ENCODE assay signal across 20 cellular contexts in genomic region chrX:123361371-123361770, GRCh38.
A peak's percentile ranks its signal among the peaks of the same experiment; 100 is the strongest.
DNase-seq lines count a peak whose midpoint lies in the region; ATAC-seq and TF ChIP-seq lines count a peak whose summit lies in the region.
"Had no signal": no experiment of that assay in that cellular context is flagged by ENCODE, and none has a peak within 500 bp of the region (broad histone marks: within the 10 kb centered on the region; RNA-seq: fewer than 3 reads in every experiment).

No MANE protein-coding gene starts in this region.

- TF ChIP-seq CTCF in PC-3 (conservative IDR thresholded peaks at IDR 0.05; ENCODE audit: low read depth, low read length) (no peak), brain (conservative IDR thresholded peaks at IDR 0.05) (no peak)

- H3K27ac Mint-ChIP-seq in brain, result peak overlapping the region in 3 of 5 experiments; percentile 8 to 86 (median 85)
- H3K27ac Mint-ChIP-seq in activated CD8-positive, alpha-beta T cell treated with anti-CD3 and anti-CD28 coated beads, Interleukin-2, amount 10 ng/mL, durations not matched to agents 7 days and 5 days, result no peak overlapping the region
- H3K27ac Mint-ChIP-seq: CD4-positive, alpha-beta memory T cell had no signal

- peaks cover 2% of the 10 kb centered on the region for H3K27me3 Mint-ChIP-seq in brain
- H3K27me3 Mint-ChIP-seq in activated CD8-positive, alpha-beta T cell treated with anti-CD3 and anti-CD28 coated beads, Interleukin-2, amount 10 ng/mL, durations not matched to agents 7 days and 5 days (ENCODE audit: low read depth), result no peaks in the 10 kb centered on the region

- no peaks in the 10 kb centered on the region for H3K9me2 ChIP-seq in PC-3 (replicated peaks; ENCODE audit: low read length)

- DNase-seq in H4 (ENCODE audit: low spot score) (peak; percentile 5), PC-3 (peak; percentile 5), mesenchymal stem cell (no peak), sciatic nerve (ENCODE audit: low spot score) (no peak)
- no peak for DNase-seq in activated T-cell treated with anti-CD3 and anti-CD28 coated beads, Interleukin-2, amount 50 U/mL, for 1 hour
- no peak for DNase-seq in activated CD8-positive, alpha-beta T cell treated with anti-CD3 and anti-CD28 coated beads, Interleukin-2, amount 10 ng/mL, durations not matched to agents 7 days and 5 days
- DNase-seq: BE2C; CD4-positive, alpha-beta memory T cell; DMS79 treated with DMSO at 0.1 percent for 48 hours; GF-D8; Karpas-422; MV-4-11; NCI-H1436 treated with DMSO at 0.1 percent for 48 hours; NCI-H2081 treated with DMSO at 0.1 percent for 48 hours; NCI-H446; NCI-H774; Peyer's patch; SHP77 had no signal

- no peak overlapping the region for H2AFZ ChIP-seq in PC-3 (ENCODE audit: low read length)
- no peak overlapping the region for H2AFZ ChIP-seq in mesenchymal stem cell (ENCODE audit: low read depth, low read length)

- POLR2A ChIA-PET in PC-3 (lab: Charles Lee; ENCODE audit: unreplicated experiment), result no interaction called here
- POLR2A ChIA-PET in activated CD8-positive, alpha-beta T cell treated with anti-CD3 and anti-CD28 coated beads, Interleukin-2, amount 10 ng/mL, durations not matched to agents 7 days and 5 days (lab: Charles Lee), result no interaction called here

- no peak overlapping the region for H2BK15ac ChIP-seq in mesenchymal stem cell (ENCODE audit: low read depth, poor library complexity, severe bottlenecking)

- H3K18ac ChIP-seq in mesenchymal stem cell (ENCODE audit: low read depth in 1 of 2, low read length in 2 of 2), result no peak overlapping the region

- H4K20me1 ChIP-seq in PC-3 (ENCODE audit: low read length), result no peaks in the 10 kb centered on the region

- 50% methylated on average over 1 of the region's 1 CpG for WGBS in mesenchymal stem cell

- H3K9ac ChIP-seq in PC-3 (ENCODE audit: low read length) (no peak overlapping the region), mesenchymal stem cell (ENCODE audit: low read length) (no peak overlapping the region)

- no peak overlapping the region for H4K8ac ChIP-seq in mesenchymal stem cell (ENCODE audit: low read length)

- H3K4ac ChIP-seq in mesenchymal stem cell (ENCODE audit: low read depth in 1 of 2, low read length in 2 of 2), result no peak overlapping the region

- H3K4me3 ChIP-seq in PC-3 (ENCODE audit: low read length) (no peak overlapping the region), mesenchymal stem cell (ENCODE audit: insufficient read depth in 1 of 2, low read depth in 1 of 2, low read length in 2 of 2) (no peak overlapping the region)
- H3K4me3 ChIP-seq: Peyer's patch had no signal

- intact Hi-C loops in PC-3 (cut with micrococcal nuclease), result no loop called here
- intact Hi-C loops in sciatic nerve (cut with DNase I), result no loop called here

- CTCF ChIA-PET in PC-3 (lab: Charles Lee), result no interaction called here
- CTCF ChIA-PET in activated CD8-positive, alpha-beta T cell treated with anti-CD3 and anti-CD28 coated beads, Interleukin-2, amount 10 ng/mL, durations not matched to agents 7 days and 5 days (lab: Charles Lee), result no interaction called here

- H3K9me3 Mint-ChIP-seq in brain, result no peaks in the 10 kb centered on the region
- H3K9me3 Mint-ChIP-seq in activated CD8-positive, alpha-beta T cell treated with anti-CD3 and anti-CD28 coated beads, Interleukin-2, amount 10 ng/mL, durations not matched to agents 7 days and 5 days (ENCODE audit: insufficient read depth), result no peaks in the 10 kb centered on the region

- H2BK120ac ChIP-seq in mesenchymal stem cell (ENCODE audit: low read depth, low read length), result no peak overlapping the region

- H3K27ac ChIP-seq in PC-3 (ENCODE audit: low read length) (no peak overlapping the region), mesenchymal stem cell (ENCODE audit: low read length, poor library complexity, severe bottlenecking) (no peak overlapping the region)
- H3K27ac ChIP-seq: Peyer's patch had no signal

- ATAC-seq in PC-3, result no peak
- no peak for ATAC-seq in sciatic nerve
- no peak for ATAC-seq in activated CD8-positive, alpha-beta T cell treated with anti-CD3 and anti-CD28 coated beads, Interleukin-2, amount 10 ng/mL, durations not matched to agents 7 days and 5 days
- ATAC-seq in GM19452 (IDR thresholded peaks at IDR 0.05; ENCODE audit: unreplicated experiment), result no peak

- no peak overlapping the region for H3K23ac ChIP-seq in mesenchymal stem cell (ENCODE audit: low read length in 2 of 2)

- no TSS peak for BruUV-seq in PC-3 (replicated peaks; lab: Mats Ljungman, UMichigan)

- no peaks in the 10 kb centered on the region for H3K9me3 ChIP-seq in PC-3 (ENCODE audit: low read length)
- H3K9me3 ChIP-seq in mesenchymal stem cell (ENCODE audit: control insufficient read depth, low read length), result no peaks in the 10 kb centered on the region
- H3K9me3 ChIP-seq: BE2C, Peyer's patch had no signal

- H3K79me2 ChIP-seq in PC-3 (ENCODE audit: low read length), result no peaks in the 10 kb centered on the region

- no peak overlapping the region for H4K91ac ChIP-seq in mesenchymal stem cell (ENCODE audit: low read length)

- peak overlapping the region in 1 of 5 experiments; percentile 18 for H3K4me3 Mint-ChIP-seq in brain
- H3K4me3 Mint-ChIP-seq in activated CD8-positive, alpha-beta T cell treated with anti-CD3 and anti-CD28 coated beads, Interleukin-2, amount 10 ng/mL, durations not matched to agents 7 days and 5 days, result no peak overlapping the region
- H3K4me3 Mint-ChIP-seq: CD4-positive, alpha-beta memory T cell had no signal

- H3K36me3 ChIP-seq in PC-3 (ENCODE audit: low read depth, low read length) (no peaks in the 10 kb centered on the region), mesenchymal stem cell (ENCODE audit: control insufficient read depth in 1 of 2, insufficient read depth in 2 of 2, low read depth in 1 of 2, low read length in 2 of 2) (peaks cover 0 to 32% of the 10 kb centered on the region in 2 experiments)
- H3K36me3 ChIP-seq: BE2C, Peyer's patch had no signal

- H3K79me1 ChIP-seq in mesenchymal stem cell (replicated peaks; ENCODE audit: low read length, poor library complexity, severe bottlenecking), result no peaks in the 10 kb centered on the region

- no peak overlapping the region for H3K4me2 ChIP-seq in PC-3 (ENCODE audit: low read length)
- H3K4me2 ChIP-seq in mesenchymal stem cell (ENCODE audit: low read length, poor library complexity, severe bottlenecking), result peak overlapping the region; percentile 3

- H3F3A ChIP-seq in PC-3 (ENCODE audit: low read length, unreplicated experiment), result no peaks in the 10 kb centered on the region

- H3K36me3 Mint-ChIP-seq in brain, result peaks cover 9% of the 10 kb centered on the region
- no peaks in the 10 kb centered on the region for H3K36me3 Mint-ChIP-seq in activated CD8-positive, alpha-beta T cell treated with anti-CD3 and anti-CD28 coated beads, Interleukin-2, amount 10 ng/mL, durations not matched to agents 7 days and 5 days (ENCODE audit: low read depth)
- H3K36me3 Mint-ChIP-seq: CD4-positive, alpha-beta memory T cell had no signal

- H3K14ac ChIP-seq in mesenchymal stem cell (ENCODE audit: low read length in 2 of 2), result no peak overlapping the region

- H2BK5ac ChIP-seq in mesenchymal stem cell (ENCODE audit: low read depth, low read length, poor library complexity, severe bottlenecking), result no peak overlapping the region

- no peak overlapping the region for H2BK12ac ChIP-seq in mesenchymal stem cell (ENCODE audit: low read length in 2 of 2)

- no peak overlapping the region for H2AK5ac ChIP-seq in mesenchymal stem cell (ENCODE audit: low read length, severe bottlenecking)

- H3K4me1 Mint-ChIP-seq in brain, result peaks cover 7% of the 10 kb centered on the region
- no peaks in the 10 kb centered on the region for H3K4me1 Mint-ChIP-seq in activated CD8-positive, alpha-beta T cell treated with anti-CD3 and anti-CD28 coated beads, Interleukin-2, amount 10 ng/mL, durations not matched to agents 7 days and 5 days (ENCODE audit: low read depth)
- H3K4me1 Mint-ChIP-seq: CD4-positive, alpha-beta memory T cell had no signal

- H3K27me3 ChIP-seq in PC-3 (ENCODE audit: low read length), result no peaks in the 10 kb centered on the region
- H3K27me3 ChIP-seq in mesenchymal stem cell (ENCODE audit: control insufficient read depth in 1 of 2, insufficient read depth in 1 of 2, low read length in 2 of 2), result no peaks in the 10 kb centered on the region
- H3K27me3 ChIP-seq: BE2C, Peyer's patch had no signal

- no peaks in the 10 kb centered on the region for H3K4me1 ChIP-seq in PC-3 (ENCODE audit: insufficient read depth, low read length)
- H3K4me1 ChIP-seq in mesenchymal stem cell (ENCODE audit: control insufficient read depth, insufficient read depth, low read depth, low read length), result no peaks in the 10 kb centered on the region
- H3K4me1 ChIP-seq: BE2C, Peyer's patch had no signal

Comparison
In these comparisons a context has a peak if more than half of its experiments do, and no peak if none do; other contexts are left out.
1. DNase-seq: peak in H4 (single experiment) and PC-3 (single experiment); none in mesenchymal stem cell (single experiment), sciatic nerve (single experiment), activated T-cell treated with anti-CD3 and anti-CD28 coated beads, Interleukin-2, amount 50 U/mL, for 1 hour (single experiment) and activated CD8-positive, alpha-beta T cell treated with anti-CD3 and anti-CD28 coated beads, Interleukin-2, amount 10 ng/mL, durations not matched to agents 7 days and 5 days (single experiment).